In genomic region chr14:20608383-20609095, GRCh38 we compare ENCODE assay signal across 1 cellular context.
TF ChIP-seq lines count a peak whose summit lies in the region.

No MANE protein-coding gene starts in this region.

TF ChIP-seq in K562, 482 proteins besides CTCF, POLR2A, EP300 and RAD21:
- TF ChIP-seq ZNF512 (tag; IDR thresholded peaks at IDR 0.05) (peak; percentile 87), ZNF707 (CRISPR knock-in tag; conservative IDR thresholded peaks at IDR 0.05) (no peak), ZC3H11A (IDR thresholded peaks at IDR 0.05; ENCODE audit: low read depth, low read length) (no peak), KLF1 (tag; IDR thresholded peaks at IDR 0.05) (no peak)
